16 cellular contexts compared by ENCODE assay signal in genomic region chr4:64001229-64001898, GRCh38.
DNase-seq lines count a peak whose midpoint lies in the region; ATAC-seq lines count a peak whose summit lies in the region.
"Had no signal": no experiment of that assay in that cellular context is flagged by ENCODE, and none has a peak within 500 bp of the region (broad histone marks: within the 10 kb centered on the region; RNA-seq: fewer than 3 reads in every experiment).

No MANE protein-coding gene starts in this region.

- peak; percentile 97 for ATAC-seq in HG02588 (IDR thresholded peaks at IDR 0.05; ENCODE audit: unreplicated experiment)
- peak; percentile 92 for ATAC-seq in HG03342 (IDR thresholded peaks at IDR 0.05; ENCODE audit: unreplicated experiment)
- ATAC-seq in GM19397 (IDR thresholded peaks at IDR 0.05; ENCODE audit: unreplicated experiment): no peak
- ATAC-seq: gastroesophageal sphincter, GM23338 had no signal

- peak; percentile 3 for DNase-seq in NK-92 treated with Interleukin-12 subunit alpha and Interleukin-12 subunit beta, amount 100 ng/mL, for 24 hours (lab: John Stamatoyannopoulos, UW)
- DNase-seq in NK-92 (lab: John Stamatoyannopoulos, UW; ENCODE audit: unreplicated experiment) (no peak), NCI-H446 treated with DMSO at 0.1 percent for 48 hours (lab: John Stamatoyannopoulos, UW) (no peak), cerebellum (ENCODE audit: low spot score) (no peak), NCI-H1092 (lab: John Stamatoyannopoulos, UW) (no peak)
- DNase-seq: activated CD4-positive, alpha-beta T cell treated with anti-CD3 and anti-CD28 coated beads for 1 hour; activated naive CD8-positive, alpha-beta T cell treated with anti-CD3 and anti-CD28 coated beads, Interleukin-2, amount 10 ng/mL, durations not matched to agents 7 days and 5 days; immature natural killer cell; NCI-H146; NCI-H748 treated with DMSO at 0.1 percent for 48 hours; stimulated activated naive CD4-positive, alpha-beta T cell had no signal
